In genomic region chr1:45521413-45522323, GRCh38 we compare ENCODE assay signal across 1 cellular context.
A peak's percentile ranks its signal among the peaks of the same experiment; 100 is the strongest.
TF ChIP-seq lines count a peak whose summit lies in the region.

TSS of gene PRDX1 (minus strand) at chr1:45521884. CDS start at chr1:45519043, 2,841 bp downstream.

TF ChIP-seq in HepG2, 621 proteins besides CTCF, POLR2A, EP300 and RAD21 (continued from another document):
- TF ChIP-seq ZNF383 (CRISPR knock-in tag; IDR thresholded peaks at IDR 0.05; ENCODE audit: borderline replicate concordance) = 0 out of 2 replicates have a peak, but pooled peaks have one; percentile 86
